ENCODE assay signal across 9 cellular contexts in the genomic region with DNA sequence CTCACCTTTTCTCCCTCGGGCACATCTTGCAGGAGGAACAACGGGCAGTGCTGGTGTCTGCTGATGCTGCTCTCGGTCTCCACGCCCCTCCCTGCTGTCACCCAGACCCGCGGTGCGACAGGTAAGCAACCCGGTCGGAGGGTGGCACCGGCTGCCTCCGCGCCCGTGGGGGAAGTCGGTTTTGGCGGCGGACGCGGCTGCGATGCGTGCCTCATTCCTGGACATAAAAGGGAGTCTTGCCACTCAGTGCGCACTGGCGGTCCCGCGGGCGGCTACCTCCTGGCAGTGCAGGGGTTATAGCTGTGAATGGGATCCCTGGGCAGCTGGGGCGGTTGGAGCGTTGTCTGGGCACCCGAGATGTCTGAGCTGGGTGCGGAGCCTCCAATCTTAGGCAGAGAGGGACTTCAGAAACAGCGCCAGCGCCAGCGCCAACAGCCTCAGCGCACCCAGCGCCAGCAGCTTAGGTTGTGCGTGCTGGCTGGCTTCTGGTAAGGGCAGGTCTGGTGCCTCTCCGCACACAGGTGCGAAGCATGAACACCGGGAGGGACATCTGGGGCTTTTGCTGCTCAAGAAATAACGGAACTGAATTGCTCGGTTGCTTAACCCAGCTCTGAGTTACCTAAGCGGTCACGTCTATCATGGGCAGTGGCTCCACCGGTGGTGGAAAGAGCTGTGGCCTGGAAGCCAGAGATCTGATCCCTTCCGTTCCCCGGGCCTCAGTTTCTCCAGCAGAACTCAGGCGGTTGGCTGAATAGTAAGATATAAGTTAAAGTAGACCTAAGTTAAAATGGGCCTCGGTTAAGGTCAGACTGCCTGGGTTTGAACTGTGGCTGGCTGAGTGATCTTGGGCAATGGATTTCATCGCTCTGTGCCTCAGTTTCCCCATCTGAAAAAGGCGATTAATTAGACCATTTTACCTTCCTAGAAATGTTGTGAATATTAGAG. TPM values are rescaled to one million over a fixed set of nuclear protein-coding genes. Genes with fewer than 3 reads are reported as not detected.
DNase-seq lines count a peak whose midpoint lies in the region; ATAC-seq and TF ChIP-seq lines count a peak whose summit lies in the region.
"Had no signal": no experiment of that assay in that cellular context is flagged by ENCODE, and none has a peak within 500 bp of the region (broad histone marks: within the 10 kb centered on the region; RNA-seq: fewer than 3 reads in every experiment).

No MANE protein-coding gene starts in this region.

- H3K79me2 ChIP-seq in smooth muscle cell (ENCODE audit: low read depth), result peaks cover 60% of the 10 kb centered on the region

- no peak for ATAC-seq in activated B cell treated with CpG ODN at 0.5 μM for 24 hours (ENCODE audit: low read depth)
- ATAC-seq in GM21515 (IDR thresholded peaks at IDR 0.05; ENCODE audit: unreplicated experiment), result no peak
- no peak for ATAC-seq in HG03378 (IDR thresholded peaks at IDR 0.05; ENCODE audit: unreplicated experiment)

- peaks cover 15% of the 10 kb centered on the region for H3K4me1 Mint-ChIP-seq in activated B cell treated with CpG ODN at 0.5 μM for 24 hours

- H3K36me3 ChIP-seq in right atrium auricular region, result no peaks in the 10 kb centered on the region
- no peaks in the 10 kb centered on the region for H3K36me3 ChIP-seq in smooth muscle cell (ENCODE audit: low read depth)

- intact Hi-C loops in activated B cell treated with CpG ODN at 0.5 μM for 24 hours (cut with micrococcal nuclease), result no loop called here

- H3F3A ChIP-seq in smooth muscle cell (ENCODE audit: low read depth), result no peaks in the 10 kb centered on the region

- no peaks in the 10 kb centered on the region for H3K9me3 ChIP-seq in right atrium auricular region
- H3K9me3 ChIP-seq in smooth muscle cell (replicated peaks; ENCODE audit: low read depth), result no peaks in the 10 kb centered on the region

- no peak overlapping the region for H3K27ac Mint-ChIP-seq in activated B cell treated with CpG ODN at 0.5 μM for 24 hours

- H3K4me1 ChIP-seq in right atrium auricular region (peaks cover 0 to 23% of the 10 kb centered on the region in 2 donors), smooth muscle cell (ENCODE audit: low read depth) (peaks cover 19% of the 10 kb centered on the region)

- TF ChIP-seq CTCF in activated B cell treated with CpG ODN at 0.5 μM for 24 hours (IDR thresholded peaks at IDR 0.05) (no peak), right atrium auricular region (IDR thresholded peaks at IDR 0.05) (no peak), smooth muscle cell (IDR thresholded peaks at IDR 0.05; ENCODE audit: borderline replicate concordance, insufficient read depth, poor library complexity, severe bottlenecking) (no peak)

- POLR2A ChIA-PET in activated B cell treated with CpG ODN at 0.5 μM for 24 hours (lab: Charles Lee), result no interaction called here

- H2AFZ ChIP-seq in smooth muscle cell (ENCODE audit: low read depth), result peak overlapping the region; percentile 68

- no peaks in the 10 kb centered on the region for H3K36me3 Mint-ChIP-seq in activated B cell treated with CpG ODN at 0.5 μM for 24 hours (ENCODE audit: low read depth)

- H3K4me2 ChIP-seq in smooth muscle cell, result peak overlapping the region; percentile 83

- H3K4me3 Mint-ChIP-seq in activated B cell treated with CpG ODN at 0.5 μM for 24 hours, result peak overlapping the region; percentile 56

- no peaks in the 10 kb centered on the region for H3K27me3 ChIP-seq in right atrium auricular region
- no peaks in the 10 kb centered on the region for H3K27me3 ChIP-seq in smooth muscle cell (ENCODE audit: low read depth)

- no peaks in the 10 kb centered on the region for H3K9me3 Mint-ChIP-seq in activated B cell treated with CpG ODN at 0.5 μM for 24 hours

- H3K27me3 Mint-ChIP-seq in activated B cell treated with CpG ODN at 0.5 μM for 24 hours, result peaks cover 63% of the 10 kb centered on the region

- WGBS in smooth muscle cell (ENCODE audit: low lambda C conversion rate), result 12% methylated on average over 49 of the region's 49 CpGs

- H3K27ac ChIP-seq in right atrium auricular region (peak overlapping the region; percentile 67 to 80), smooth muscle cell (ENCODE audit: low read depth) (no peak overlapping the region)

- DNase-seq in DMS79 treated with DMSO at 0.1 percent for 48 hours (lab: John Stamatoyannopoulos, UW) (peak; percentile 2), DMS79 (lab: John Stamatoyannopoulos, UW) (no peak), activated B cell treated with CpG ODN at 0.5 μM for 24 hours (no peak), right atrium auricular region (ENCODE audit: low spot score) (no peak), smooth muscle cell (lab: John Stamatoyannopoulos, UW; ENCODE audit: unreplicated experiment) (no peak), AML-193 (lab: John Stamatoyannopoulos, UW) (no peak)

- CTCF ChIA-PET in activated B cell treated with CpG ODN at 0.5 μM for 24 hours (lab: Charles Lee), result no interaction called here

- no peaks in the 10 kb centered on the region for H4K20me1 ChIP-seq in smooth muscle cell (ENCODE audit: low read depth)

- H3K4me3 ChIP-seq in right atrium auricular region (peak overlapping the region; percentile 57 to 58), smooth muscle cell (peak overlapping the region; percentile 68)

- peak overlapping the region; percentile 18 for H3K9ac ChIP-seq in smooth muscle cell (ENCODE audit: low read depth)

RNA-seq across cellular contexts. Expression of gene COL15A1, which starts 0.7 kb away (rescaled TPM):
- total RNA-seq in activated B cell treated with CpG ODN at 0.5 μM for 24 hours, result 0.07 and 0.15 TPM in 2 replicates
- 10 to 100 TPM; 22.4 to 38.2 TPM for total RNA-seq in right atrium auricular region
- 222 and 313 TPM in 2 replicates for total RNA-seq in smooth muscle cell
- 167 and 293 TPM in 2 replicates for polyA plus RNA-seq in smooth muscle cell
- total RNA-seq: pulmonary artery endothelial cell had no signal

Comparison
In these comparisons a context has a peak if more than half of its experiments do, and no peak if none do; other contexts are left out.
1. RNA of gene COL15A1, which starts 0.7 kb away (total RNA-seq): 222 to 313 TPM in smooth muscle cell and 22.4 to 38.2 TPM in right atrium auricular region; 0.07 to 0.15 TPM in activated B cell treated with CpG ODN at 0.5 μM for 24 hours; every median in the first group is over 10 times any median in the second.